ENCODE assay signal across 10 cellular contexts in genomic region chr19:16074488-16075365, GRCh38. TPM values are rescaled to one million over a fixed set of nuclear protein-coding genes. Genes with fewer than 3 reads are reported as not detected.
DNase-seq lines count a peak whose midpoint lies in the region; ATAC-seq and TF ChIP-seq lines count a peak whose summit lies in the region.
"Had no signal": no experiment of that assay in that cellular context is flagged by ENCODE, and none has a peak within 500 bp of the region (broad histone marks: within the 10 kb centered on the region; RNA-seq: fewer than 3 reads in every experiment).

No MANE protein-coding gene starts in this region.

- no peaks in the 10 kb centered on the region for H3K9me3 ChIP-seq in right lobe of liver
- H3K9me3 ChIP-seq in testis = no peaks in the 10 kb centered on the region

- peak; percentile 1 for DNase-seq in activated CD4-positive, alpha-beta T cell treated with anti-CD3 and anti-CD28 coated beads for 48 hours
- DNase-seq in activated CD4-positive, alpha-beta T cell treated with anti-CD3 and anti-CD28 coated beads for 4 hours = no peak
- DNase-seq in activated naive CD4-positive, alpha-beta T cell treated with anti-CD3 and anti-CD28 coated beads, Interleukin-2, amount 50 U/mL, for 72 hours (ENCODE audit: low spot score in 2 of 2) = no peak
- DNase-seq in right lobe of liver (peak in 1 of 3 donors; percentile 16), testis (no peak), DMS114 treated with DMSO at 0.1 percent for 48 hours (lab: John Stamatoyannopoulos, UW; ENCODE audit: unreplicated experiment) (no peak), islet precursor cell (no peak)
- DNase-seq in stimulated activated CD4-positive, alpha-beta T cell treated with anti-CD3 and anti-CD28 coated beads, Interleukin-4, amount 100 ng/mL, for 24 hours = no peak
- DNase-seq: Karpas-422, PC-9 had no signal

- TF ChIP-seq CTCF in right lobe of liver (IDR thresholded peaks at IDR 0.05) (no peak), testis (IDR thresholded peaks at IDR 0.05) (no peak)

- intact Hi-C loops in right lobe of liver (cut with DNase I) (no loop called here), testis (cut with DNase I; ENCODE audit: low total_unique reads) (no loop called here)

- peaks cover 0 to 9% (median 0%) of the 10 kb centered on the region in 4 donors for H3K4me1 ChIP-seq in right lobe of liver
- H3K4me1 ChIP-seq in testis = peaks cover 41% of the 10 kb centered on the region

- ATAC-seq in activated naive CD4-positive, alpha-beta T cell treated with anti-CD3 and anti-CD28 coated beads, Interleukin-2, amount 50 U/mL, for 72 hours = no peak
- no peak for ATAC-seq in right lobe of liver

- H3K4me3 ChIP-seq in right lobe of liver (no peak overlapping the region), testis (no peak overlapping the region)

- H3K9me3 Mint-ChIP-seq in activated naive CD4-positive, alpha-beta T cell treated with anti-CD3 and anti-CD28 coated beads, Interleukin-2, amount 50 U/mL, for 72 hours = no peaks in the 10 kb centered on the region

- peaks cover 15 to 28% of the 10 kb centered on the region in 2 donors for H3K36me3 Mint-ChIP-seq in activated naive CD4-positive, alpha-beta T cell treated with anti-CD3 and anti-CD28 coated beads, Interleukin-2, amount 50 U/mL, for 72 hours

- TF ChIP-seq POLR2A in right lobe of liver (IDR thresholded peaks at IDR 0.05) (no peak), testis (IDR thresholded peaks at IDR 0.05) (no peak)

- WGBS in right lobe of liver (ENCODE audit: insufficient coverage, low coverage, low lambda C conversion rate, missing lambda C conversion rate) = 83% methylated on average over 6 of the region's 10 CpGs
- WGBS in testis, 2 donors = 90 to 91% methylated on average over 10 of the region's 10 CpGs

- peak overlapping the region; percentile 94 to 98 for H3K27ac Mint-ChIP-seq in activated naive CD4-positive, alpha-beta T cell treated with anti-CD3 and anti-CD28 coated beads, Interleukin-2, amount 50 U/mL, for 72 hours

- H3K36me3 ChIP-seq in right lobe of liver (no peaks in the 10 kb centered on the region), testis (ENCODE audit: low read depth, missing control alignments) (no peaks in the 10 kb centered on the region)

- H3K27ac ChIP-seq in right lobe of liver (peak overlapping the region in 2 of 3 donors; percentile 92 to 96), testis (peak overlapping the region; percentile 100)

- no peaks in the 10 kb centered on the region for H3K27me3 ChIP-seq in right lobe of liver
- H3K27me3 ChIP-seq in testis = no peaks in the 10 kb centered on the region

RNA-seq across cellular contexts. Expression of gene TPM4, which starts 1.6 kb away (rescaled TPM):
- 100 to 1,000 TPM; 405 to 411 TPM for total RNA-seq in activated naive CD4-positive, alpha-beta T cell treated with anti-CD3 and anti-CD28 coated beads, Interleukin-2, amount 50 U/mL, for 72 hours
- total RNA-seq in right lobe of liver = 10 to 100 TPM; 13.7 to 90.2 (median 45.6) TPM
- total RNA-seq in testis = 100 to 1,000 TPM; 212 to 271 TPM
- 227 TPM for polyA plus RNA-seq in testis (ENCODE audit: insufficient read depth, low read depth, low replicate concordance)

RNA-seq across cellular contexts. Expression of gene RAB8A, which starts 37.0 kb away (rescaled TPM):
- 100 to 1,000 TPM; 125 to 155 TPM for total RNA-seq in activated naive CD4-positive, alpha-beta T cell treated with anti-CD3 and anti-CD28 coated beads, Interleukin-2, amount 50 U/mL, for 72 hours
- total RNA-seq in right lobe of liver (10 to 100 TPM; 59.5 to 88.4 (median 72.5) TPM), testis (10 to 100 TPM; 63.3 to 69.0 TPM)
- 45.9 TPM for polyA plus RNA-seq in testis (ENCODE audit: insufficient read depth, low read depth, low replicate concordance)
